Comparison of ENCODE assay signal across 25 cellular contexts in genomic region chr4:123113193-123113592, GRCh38.
A peak's percentile ranks its signal among the peaks of the same experiment; 100 is the strongest.
DNase-seq lines count a peak whose midpoint lies in the region; ATAC-seq and TF ChIP-seq lines count a peak whose summit lies in the region.
"Had no signal": no experiment of that assay in that cellular context is flagged by ENCODE, and none has a peak within 500 bp of the region (broad histone marks: within the 10 kb centered on the region; RNA-seq: fewer than 3 reads in every experiment).

No MANE protein-coding gene starts in this region.

- H3K18ac ChIP-seq in mesenchymal stem cell (ENCODE audit: low read depth in 1 of 2, low read length in 2 of 2): no peak overlapping the region

- H2BK120ac ChIP-seq in mesenchymal stem cell (ENCODE audit: low read depth, low read length): no peak overlapping the region

- H3K4ac ChIP-seq in mesenchymal stem cell (ENCODE audit: low read depth in 1 of 2, low read length in 2 of 2): no peak overlapping the region

- intact Hi-C loops in Right ventricle myocardium superior (cut with DNase I) (no loop called here), right cardiac atrium (cut with DNase I) (loop anchor here in 1 of 4 donors (10.0 kb wide), 1 partner anchor 542 kb away; no protein-coding TSS in a partner anchor)

- H2AFZ ChIP-seq in fibroblast of lung (ENCODE audit: low read length) (no peak overlapping the region), mesenchymal stem cell (ENCODE audit: low read depth, low read length) (no peak overlapping the region)
- H2AFZ ChIP-seq: GM23248, PC-9 had no signal

- DNase-seq in Right ventricle myocardium superior: no peak
- DNase-seq in right cardiac atrium: no peak
- no peak for DNase-seq in fibroblast of lung (ENCODE audit: low read depth in 2 of 2)
- peak; percentile 52 for DNase-seq in mesenchymal stem cell
- no peak for DNase-seq in hypothalamus (lab: John Stamatoyannopoulos, UW)
- DNase-seq in activated naive CD4-positive, alpha-beta T cell (lab: John Stamatoyannopoulos, UW): no peak
- DNase-seq: 8988T; ACHN; BE2C; CD8-positive, alpha-beta memory T cell; DMS153; DND-41; GM23248; H7; NCI-H1048; NCI-H1417; NCI-H1694; NCI-H2029 treated with DMSO at 0.1 percent for 48 hours; NCI-H446 treated with DMSO at 0.1 percent for 48 hours; NCI-H526; NCI-H82; NK-92 treated with Interleukin-12 subunit alpha and Interleukin-12 subunit beta, amount 100 ng/mL, for 24 hours; SHP77 had no signal

- no peak overlapping the region for H4K91ac ChIP-seq in mesenchymal stem cell (ENCODE audit: low read length)

- no peak for TF ChIP-seq CTCF in fibroblast of lung (conservative IDR thresholded peaks at IDR 0.05 in 1 of 2, IDR thresholded peaks at IDR 0.05 in 1 of 2; ENCODE audit: low read depth in 1 of 2, low read length in 2 of 2)

- H3K4me1 ChIP-seq in right cardiac atrium (ENCODE audit: control insufficient read depth, insufficient read depth, low read length) (no peaks in the 10 kb centered on the region), fibroblast of lung (ENCODE audit: control insufficient read depth, extremely low read depth, insufficient read depth, low read length) (no peaks in the 10 kb centered on the region), mesenchymal stem cell (ENCODE audit: control insufficient read depth, insufficient read depth, low read depth, low read length) (no peaks in the 10 kb centered on the region)
- H3K4me1 ChIP-seq: BE2C had no signal

- H3K4me3 ChIP-seq in right cardiac atrium (ENCODE audit: low read length) (no peak overlapping the region), fibroblast of lung (replicated peaks in 1 of 4; ENCODE audit: control extremely low read depth in 1 of 4, insufficient read depth in 1 of 4, low read depth in 3 of 4, low read length in 4 of 4) (no peak overlapping the region), mesenchymal stem cell (ENCODE audit: insufficient read depth in 1 of 2, low read depth in 1 of 2, low read length in 2 of 2) (no peak overlapping the region)
- H3K4me3 ChIP-seq: GM23248, PC-9 had no signal

- no peaks in the 10 kb centered on the region for H3K79me2 ChIP-seq in fibroblast of lung (ENCODE audit: control insufficient read depth, insufficient read depth, low read length)

- no peaks in the 10 kb centered on the region for H4K20me1 ChIP-seq in fibroblast of lung (ENCODE audit: control insufficient read depth, extremely low read depth, insufficient read depth, low read length)

- no peak overlapping the region for H4K8ac ChIP-seq in mesenchymal stem cell (ENCODE audit: low read length)

- 48% methylated on average over 3 of the region's 3 CpGs for WGBS in right cardiac atrium
- 33% methylated on average over 1 of the region's 3 CpGs for WGBS in mesenchymal stem cell

- no peak overlapping the region for H3K23ac ChIP-seq in mesenchymal stem cell (ENCODE audit: low read length in 2 of 2)

- H3K9ac ChIP-seq in fibroblast of lung (ENCODE audit: insufficient read depth, low read length) (no peak overlapping the region), mesenchymal stem cell (ENCODE audit: low read length) (peak overlapping the region; percentile 32)
- H3K9ac ChIP-seq: GM23248 had no signal

- no peak overlapping the region for H2BK12ac ChIP-seq in mesenchymal stem cell (ENCODE audit: low read length in 2 of 2)

- H3K4me2 ChIP-seq in fibroblast of lung (ENCODE audit: extremely low read depth, insufficient read depth, low read length): peak overlapping the region; percentile 29
- no peak overlapping the region for H3K4me2 ChIP-seq in mesenchymal stem cell (ENCODE audit: low read length, poor library complexity, severe bottlenecking)
- H3K4me2 ChIP-seq: PC-9 had no signal

- H3K9me3 ChIP-seq in right cardiac atrium (ENCODE audit: control insufficient read depth, low read length) (no peaks in the 10 kb centered on the region), fibroblast of lung (ENCODE audit: control insufficient read depth, insufficient read depth, low read depth, low read length) (no peaks in the 10 kb centered on the region), mesenchymal stem cell (ENCODE audit: control insufficient read depth, low read length) (peaks cover 5% of the 10 kb centered on the region)
- H3K9me3 ChIP-seq: BE2C had no signal

- peak; percentile 54 for ATAC-seq in Right ventricle myocardium superior (ENCODE audit: poor library complexity)
- ATAC-seq in right cardiac atrium: no peak
- ATAC-seq in HG02852 (IDR thresholded peaks at IDR 0.05; ENCODE audit: unreplicated experiment): no peak

- H2AK5ac ChIP-seq in mesenchymal stem cell (ENCODE audit: low read length, severe bottlenecking): no peak overlapping the region

- H3K14ac ChIP-seq in mesenchymal stem cell (ENCODE audit: low read length in 2 of 2): no peak overlapping the region

- no peak overlapping the region for H2BK15ac ChIP-seq in mesenchymal stem cell (ENCODE audit: low read depth, poor library complexity, severe bottlenecking)

- H3K36me3 ChIP-seq in fibroblast of lung (ENCODE audit: control insufficient read depth, insufficient read depth, low read length): no peaks in the 10 kb centered on the region
- H3K36me3 ChIP-seq in mesenchymal stem cell (ENCODE audit: control insufficient read depth in 1 of 2, insufficient read depth in 2 of 2, low read depth in 1 of 2, low read length in 2 of 2): peaks cover 0 to 17% of the 10 kb centered on the region in 2 experiments
- H3K36me3 ChIP-seq: BE2C had no signal

- no peak overlapping the region for H3K27ac ChIP-seq in right cardiac atrium (ENCODE audit: low read length)
- no peak overlapping the region for H3K27ac ChIP-seq in fibroblast of lung (ENCODE audit: insufficient read depth, low read length)
- H3K27ac ChIP-seq in mesenchymal stem cell (ENCODE audit: low read length, poor library complexity, severe bottlenecking): no peak overlapping the region
- H3K27ac ChIP-seq: GM23248, PC-9 had no signal

- peaks cover 7% of the 10 kb centered on the region for H3K79me1 ChIP-seq in mesenchymal stem cell (replicated peaks; ENCODE audit: low read length, poor library complexity, severe bottlenecking)

- H3K27me3 ChIP-seq in right cardiac atrium (ENCODE audit: control insufficient read depth, insufficient read depth) (no peaks in the 10 kb centered on the region), fibroblast of lung (ENCODE audit: control insufficient read depth, insufficient read depth, low read length) (no peaks in the 10 kb centered on the region), mesenchymal stem cell (ENCODE audit: control insufficient read depth in 1 of 2, insufficient read depth in 1 of 2, low read length in 2 of 2) (no peaks in the 10 kb centered on the region)
- H3K27me3 ChIP-seq: BE2C had no signal

- no peak overlapping the region for H2BK5ac ChIP-seq in mesenchymal stem cell (ENCODE audit: low read depth, low read length, poor library complexity, severe bottlenecking)
